ENCODE assay signal across 8 cellular contexts in the genomic region with DNA sequence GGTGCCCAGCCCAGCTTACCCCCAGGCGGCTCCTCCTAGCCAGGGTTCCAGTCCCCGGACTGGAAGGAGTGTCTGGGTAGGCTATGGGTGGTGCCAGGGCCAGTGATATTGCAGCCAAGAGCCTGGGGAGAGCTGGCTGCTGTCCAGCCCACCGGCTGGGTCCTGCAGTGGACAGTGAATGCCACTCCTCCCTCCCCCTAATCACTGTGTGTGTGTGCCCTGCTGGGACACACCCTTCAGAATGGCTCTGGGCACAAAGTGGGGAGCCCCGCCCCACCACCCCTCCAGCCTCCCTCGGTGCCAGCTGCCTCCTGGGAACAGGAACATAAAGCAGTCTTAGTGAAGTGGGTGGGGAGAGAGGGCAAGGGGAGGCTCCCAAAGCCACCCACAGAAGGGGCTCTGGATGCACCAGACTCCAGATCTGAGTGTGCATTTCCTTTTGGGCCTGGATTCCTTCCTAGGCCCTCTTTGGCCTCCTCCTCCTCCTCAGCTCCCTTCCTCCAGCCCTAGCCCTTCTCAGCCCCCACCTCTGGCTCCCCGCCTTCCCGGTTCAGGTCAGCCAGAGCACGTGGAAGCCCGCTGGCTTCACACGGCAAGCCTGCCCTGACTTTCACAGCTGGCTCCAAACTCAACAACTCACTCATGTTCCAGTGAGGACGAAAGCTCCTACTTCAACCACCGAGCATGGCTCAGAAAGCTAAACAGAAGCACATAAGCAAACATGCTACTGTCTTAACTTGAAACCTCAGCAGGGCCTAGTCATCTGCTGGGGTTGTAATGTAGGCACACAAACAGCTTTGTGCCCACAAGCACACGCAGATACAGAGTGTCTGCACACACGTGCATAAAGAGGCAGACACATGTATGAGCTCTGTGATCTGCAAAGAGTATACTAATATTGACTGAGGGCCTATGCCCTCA.
A peak's percentile ranks its signal among the peaks of the same experiment; 100 is the strongest.
DNase-seq lines count a peak whose midpoint lies in the region; ATAC-seq and TF ChIP-seq lines count a peak whose summit lies in the region.
"Had no signal": no experiment of that assay in that cellular context is flagged by ENCODE, and none has a peak within 500 bp of the region (broad histone marks: within the 10 kb centered on the region; RNA-seq: fewer than 3 reads in every experiment).

No MANE protein-coding gene starts in this region.

- ATAC-seq in lower lobe of right lung (peak; percentile 64 to 87), upper lobe of left lung (ENCODE audit: low FRiP score in 2 of 2) (peak; percentile 34 to 83)

- H3K9me3 ChIP-seq in lower lobe of right lung (no peaks in the 10 kb centered on the region), upper lobe of left lung (no peaks in the 10 kb centered on the region), SJCRH30 (replicated peaks) (no peaks in the 10 kb centered on the region)

- TF ChIP-seq CTCF in lower lobe of right lung (IDR thresholded peaks at IDR 0.05) (no peak), upper lobe of left lung (IDR thresholded peaks at IDR 0.05) (no peak)

- H3K27me3 ChIP-seq in lower lobe of right lung (ENCODE audit: low read depth) (peaks cover 14% of the 10 kb centered on the region), upper lobe of left lung (peaks cover 0 to 6% (median 1%) of the 10 kb centered on the region in 4 donors), SJCRH30 (no peaks in the 10 kb centered on the region)

- peaks cover 59% of the 10 kb centered on the region for H3K4me1 ChIP-seq in lower lobe of right lung
- peaks cover 16 to 55% (median 50%) of the 10 kb centered on the region in 4 donors for H3K4me1 ChIP-seq in upper lobe of left lung
- no peaks in the 10 kb centered on the region for H3K4me1 ChIP-seq in SJCRH30

- no peak for TF ChIP-seq EP300 in upper lobe of left lung (IDR thresholded peaks at IDR 0.05)

- H3K27ac ChIP-seq in lower lobe of right lung (peak overlapping the region; percentile 67), upper lobe of left lung (peak overlapping the region; percentile 32 to 70 (median 53)), SJCRH30 (no peak overlapping the region)

- WGBS in upper lobe of left lung, 2 donors = 47 to 67% methylated on average over 12 to 14 of the region's 14 CpGs

- H3K36me3 ChIP-seq in lower lobe of right lung (no peaks in the 10 kb centered on the region), upper lobe of left lung (no peaks in the 10 kb centered on the region), SJCRH30 (no peaks in the 10 kb centered on the region)

- intact Hi-C loops in lower lobe of right lung (cut with DNase I) = no loop called here

- DNase-seq in NCI-H146 (lab: John Stamatoyannopoulos, UW) (peak; percentile 94), SHP77 treated with DMSO at 0.1 percent for 48 hours (lab: John Stamatoyannopoulos, UW) (peak; percentile 29), lower lobe of right lung (peak; percentile 75), upper lobe of left lung (peak; percentile 81 to 82), SJCRH30 (no peak), activated T-cell treated with anti-CD3 and anti-CD28 coated beads for 4 hours (no peak)
- no peak for DNase-seq in activated CD4-positive, alpha-beta T cell treated with anti-CD3 and anti-CD28 coated beads, Interleukin-2, amount 50 U/mL, for 1 hour
- DNase-seq: Karpas-422 had no signal

- H3K4me3 ChIP-seq in lower lobe of right lung (no peak overlapping the region), upper lobe of left lung (no peak overlapping the region), SJCRH30 (no peak overlapping the region)

- no peak for TF ChIP-seq POLR2A in upper lobe of left lung (IDR thresholded peaks at IDR 0.05)

Comparison
In these comparisons a context has a peak if more than half of its experiments do, and no peak if none do; other contexts are left out.
1. DNase-seq: peak in NCI-H146 (single experiment), SHP77 treated with DMSO at 0.1 percent for 48 hours (single experiment), lower lobe of right lung (single experiment) and upper lobe of left lung (2 of 2); none in SJCRH30 (0 of 2), activated T-cell treated with anti-CD3 and anti-CD28 coated beads for 4 hours (single experiment) and activated CD4-positive, alpha-beta T cell treated with anti-CD3 and anti-CD28 coated beads, Interleukin-2, amount 50 U/mL, for 1 hour (single experiment).